Comparison of ENCODE assay signal across 8 cellular contexts in genomic region chr4:99563310-99564186, GRCh38. TPM values are rescaled to one million over a fixed set of nuclear protein-coding genes. Genes with fewer than 3 reads are reported as not detected.
DNase-seq lines count a peak whose midpoint lies in the region; ATAC-seq and TF ChIP-seq lines count a peak whose summit lies in the region.

Gene TRMT10A (minus strand): TSS chr4:99564039. CDS start chr4:99559338, 4,701 bp downstream.

- H3K79me2 ChIP-seq in DND-41 (ENCODE audit: insufficient read depth, low read length): peaks cover 9% of the 10 kb centered on the region
- H3K79me2 ChIP-seq in GM23248 (ENCODE audit: insufficient read depth): no peaks in the 10 kb centered on the region
- H3K79me2 ChIP-seq in fibroblast of lung (ENCODE audit: control insufficient read depth, insufficient read depth, low read length): no peaks in the 10 kb centered on the region

- POLR2A ChIA-PET in naive thymus-derived CD4-positive, alpha-beta T cell (lab: Charles Lee): interaction anchor here (0.5 to 3.6 kb wide), 16 partner anchors 9 to 1457 kb away, joined by 3 to 35 read pairs (median 9); partner anchors contain the start of genes ADH5, DAPP1, DNAJB14 and H2AZ1

- H3K27ac ChIP-seq in DND-41 (ENCODE audit: low read length) (peak within 1 kb of the TSS; percentile 100), GM23248 (peak within 1 kb of the TSS; percentile 93), fibroblast of lung (ENCODE audit: insufficient read depth, low read length) (peak within 1 kb of the TSS; percentile 99)
- H3K27ac ChIP-seq in naive thymus-derived CD4-positive, alpha-beta T cell (ENCODE audit: low read depth, low read length): peak within 1 kb of the TSS; percentile 91

- H3K9me3 Mint-ChIP-seq in activated T-helper 2 cell treated with anti-CD3 and anti-CD28 coated beads, Interferon-gamma antibody, Interleukin-2, Interleukin-4, amounts not matched to agents 10 μg/mL and 5 μg/mL and 100 μg/mL, durations not matched to agents 14 hours and 24 hours and 36 hours: no peaks in the 10 kb centered on the region
- H3K9me3 Mint-ChIP-seq in naive thymus-derived CD4-positive, alpha-beta T cell: peaks cover 0 to 9% (median 0%) of the 10 kb centered on the region in 11 donors
- no peaks in the 10 kb centered on the region for H3K9me3 Mint-ChIP-seq in stimulated activated naive B cell treated with anti-CD40 and anti-IgM and Interleukin-4, amounts not matched to agents 10 μg/mL and 1 μg/mL and 100 μg/mL, for 72 hours

- no peaks in the 10 kb centered on the region for H4K20me1 ChIP-seq in DND-41 (ENCODE audit: insufficient read depth, low read length)
- no peaks in the 10 kb centered on the region for H4K20me1 ChIP-seq in GM23248 (ENCODE audit: insufficient read depth)
- no peaks in the 10 kb centered on the region for H4K20me1 ChIP-seq in fibroblast of lung (ENCODE audit: control insufficient read depth, extremely low read depth, insufficient read depth, low read length)

- H3K4me1 ChIP-seq in DND-41 (ENCODE audit: insufficient read depth, low read length): peaks cover 18% of the 10 kb centered on the region
- H3K4me1 ChIP-seq in GM23248 (ENCODE audit: insufficient read depth): 0 out of 2 replicates have a peak, but pooled peaks cover 3% of the 10 kb centered on the region
- no peaks in the 10 kb centered on the region for H3K4me1 ChIP-seq in fibroblast of lung (ENCODE audit: control insufficient read depth, extremely low read depth, insufficient read depth, low read length)
- H3K4me1 ChIP-seq in naive thymus-derived CD4-positive, alpha-beta T cell (ENCODE audit: control insufficient read depth in 2 of 2, insufficient read depth in 2 of 2, low read length in 2 of 2): no peaks in the 10 kb centered on the region

- H2AFZ ChIP-seq in DND-41 (ENCODE audit: low read depth, low read length) (peak within 1 kb of the TSS; percentile 95), GM23248 (peak within 1 kb of the TSS; percentile 98), fibroblast of lung (ENCODE audit: low read length) (peak within 1 kb of the TSS; percentile 96)

- peaks cover 5% of the 10 kb centered on the region for H3K27me3 ChIP-seq in DND-41 (ENCODE audit: insufficient read depth, low read length, poor library complexity)
- no peaks in the 10 kb centered on the region for H3K27me3 ChIP-seq in GM23248 (replicated peaks; ENCODE audit: insufficient read depth)
- H3K27me3 ChIP-seq in fibroblast of lung (ENCODE audit: control insufficient read depth, insufficient read depth, low read length): no peaks in the 10 kb centered on the region
- H3K27me3 ChIP-seq in naive thymus-derived CD4-positive, alpha-beta T cell (ENCODE audit: control insufficient read depth in 2 of 2, insufficient read depth in 2 of 2, low read length in 2 of 2): no peaks in the 10 kb centered on the region

- H3K4me3 ChIP-seq in DND-41 (ENCODE audit: low read depth in 1 of 2, low read length in 2 of 2): peak within 1 kb of the TSS; percentile 88 to 92
- H3K4me3 ChIP-seq in GM23248: peak within 1 kb of the TSS; percentile 89
- H3K4me3 ChIP-seq in fibroblast of lung (replicated peaks in 1 of 4; ENCODE audit: control extremely low read depth in 1 of 4, insufficient read depth in 1 of 4, low read depth in 3 of 4, low read length in 4 of 4): peak within 1 kb of the TSS; percentile 76 to 97 (median 93)
- peak within 1 kb of the TSS; percentile 92 for H3K4me3 ChIP-seq in naive thymus-derived CD4-positive, alpha-beta T cell (ENCODE audit: low read length)

- H3K4me2 ChIP-seq in DND-41 (ENCODE audit: insufficient read depth, low read length) (peak within 1 kb of the TSS; percentile 84), GM23248 (ENCODE audit: unreplicated experiment) (peak within 1 kb of the TSS; percentile 94), fibroblast of lung (ENCODE audit: extremely low read depth, insufficient read depth, low read length) (peak within 1 kb of the TSS; percentile 81)

- peak within 1 kb of the TSS; percentile 91 for H3K9ac ChIP-seq in DND-41 (ENCODE audit: low read depth, low read length)
- H3K9ac ChIP-seq in GM23248: peak within 1 kb of the TSS; percentile 84
- H3K9ac ChIP-seq in fibroblast of lung (ENCODE audit: insufficient read depth, low read length): peak within 1 kb of the TSS; percentile 87

- WGBS in GM23248 (ENCODE audit: low coverage in 1 of 2, low lambda C conversion rate in 2 of 2, missing lambda C conversion rate in 2 of 2), 2 experiments: 1 to 2% methylated on average over 48 of the region's 48 CpGs

- H3F3A ChIP-seq in GM23248 (ENCODE audit: insufficient read depth): peaks cover 16% of the 10 kb centered on the region

- no peaks in the 10 kb centered on the region for H3K9me2 ChIP-seq in GM23248 (ENCODE audit: insufficient read depth)

- CTCF ChIA-PET in naive thymus-derived CD4-positive, alpha-beta T cell (lab: Charles Lee): interaction anchor here (0.6 to 3.5 kb wide), 11 partner anchors 9 to 1418 kb away, joined by 3 to 15 read pairs (median 4); partner anchors contain the start of gene DAPP1

- H3K27me3 Mint-ChIP-seq in activated T-helper 2 cell treated with anti-CD3 and anti-CD28 coated beads, Interferon-gamma antibody, Interleukin-2, Interleukin-4, amounts not matched to agents 10 μg/mL and 5 μg/mL and 100 μg/mL, durations not matched to agents 14 hours and 24 hours and 36 hours (ENCODE audit: low read depth): peaks cover 16% of the 10 kb centered on the region
- H3K27me3 Mint-ChIP-seq in naive thymus-derived CD4-positive, alpha-beta T cell: peaks cover 13 to 29% (median 23%) of the 10 kb centered on the region in 5 donors
- peaks cover 21 to 23% of the 10 kb centered on the region in 2 donors for H3K27me3 Mint-ChIP-seq in stimulated activated naive B cell treated with anti-CD40 and anti-IgM and Interleukin-4, amounts not matched to agents 10 μg/mL and 1 μg/mL and 100 μg/mL, for 72 hours

- H3K36me3 Mint-ChIP-seq in activated T-helper 2 cell treated with anti-CD3 and anti-CD28 coated beads, Interferon-gamma antibody, Interleukin-2, Interleukin-4, amounts not matched to agents 10 μg/mL and 5 μg/mL and 100 μg/mL, durations not matched to agents 14 hours and 24 hours and 36 hours (ENCODE audit: low read depth): no peaks in the 10 kb centered on the region
- H3K36me3 Mint-ChIP-seq in naive thymus-derived CD4-positive, alpha-beta T cell: peaks cover 0 to 2% (median 0%) of the 10 kb centered on the region in 5 donors
- H3K36me3 Mint-ChIP-seq in stimulated activated naive B cell treated with anti-CD40 and anti-IgM and Interleukin-4, amounts not matched to agents 10 μg/mL and 1 μg/mL and 100 μg/mL, for 72 hours: no peaks in the 10 kb centered on the region

- TF ChIP-seq CTCF in DND-41 (IDR thresholded peaks at IDR 0.05; ENCODE audit: borderline replicate concordance, extremely low read depth, low read length, poor library complexity, severe bottlenecking) (peak; percentile 4), fibroblast of lung (conservative IDR thresholded peaks at IDR 0.05 in 1 of 2, IDR thresholded peaks at IDR 0.05 in 1 of 2; ENCODE audit: low read depth in 1 of 2, low read length in 2 of 2) (no peak)

- peak; percentile 93 for ATAC-seq in DND-41 (ENCODE audit: insufficient read depth, low read depth)
- ATAC-seq in naive thymus-derived CD4-positive, alpha-beta T cell: peak; percentile 91
- peak; percentile 93 to 94 for ATAC-seq in stimulated activated naive B cell treated with anti-CD40 and anti-IgM and Interleukin-4, amounts not matched to agents 10 μg/mL and 1 μg/mL and 100 μg/mL, for 72 hours (replicated peaks)

- no peaks in the 10 kb centered on the region for H3K9me3 ChIP-seq in DND-41 (ENCODE audit: insufficient read depth, low read length, severe bottlenecking)
- H3K9me3 ChIP-seq in GM23248 (ENCODE audit: low read depth): no peaks in the 10 kb centered on the region
- no peaks in the 10 kb centered on the region for H3K9me3 ChIP-seq in fibroblast of lung (ENCODE audit: control insufficient read depth, insufficient read depth, low read depth, low read length)
- no peaks in the 10 kb centered on the region for H3K9me3 ChIP-seq in naive thymus-derived CD4-positive, alpha-beta T cell (ENCODE audit: control insufficient read depth in 2 of 3, low read length in 3 of 3)

- H3K27ac Mint-ChIP-seq in activated T-helper 2 cell treated with anti-CD3 and anti-CD28 coated beads, Interferon-gamma antibody, Interleukin-2, Interleukin-4, amounts not matched to agents 10 μg/mL and 5 μg/mL and 100 μg/mL, durations not matched to agents 14 hours and 24 hours and 36 hours: peak within 1 kb of the TSS; percentile 95
- peak within 1 kb of the TSS; percentile 98 to 100 (median 100) for H3K27ac Mint-ChIP-seq in naive thymus-derived CD4-positive, alpha-beta T cell
- H3K27ac Mint-ChIP-seq in stimulated activated naive B cell treated with anti-CD40 and anti-IgM and Interleukin-4, amounts not matched to agents 10 μg/mL and 1 μg/mL and 100 μg/mL, for 72 hours: peak within 1 kb of the TSS; percentile 98

- in situ Hi-C loops in GM23248 (cut with MboI): no loop called here

- intact Hi-C loops in activated T-helper 2 cell treated with anti-CD3 and anti-CD28 coated beads, Interferon-gamma antibody, Interleukin-2, Interleukin-4, amounts not matched to agents 10 μg/mL and 5 μg/mL and 100 μg/mL, durations not matched to agents 14 hours and 24 hours and 36 hours (cut with micrococcal nuclease): loop anchor here (1.0 to 5.0 kb wide), 13 partner anchors 56 to 1421 kb away; partner anchors contain the start of genes ADH5, EIF4E, LAMTOR3 and METAP1
- intact Hi-C loops in naive thymus-derived CD4-positive, alpha-beta T cell (cut with micrococcal nuclease): loop anchor here (1.0 to 10.0 kb wide), 20 partner anchors 56 to 1784 kb away; partner anchors contain the start of genes ADH5 (in 2 of the 2), DAPP1 (in 2 of the 2), EIF4E (in 2 of the 2) and H2AZ1 (in 2 of the 2)

- H3K4me1 Mint-ChIP-seq in activated T-helper 2 cell treated with anti-CD3 and anti-CD28 coated beads, Interferon-gamma antibody, Interleukin-2, Interleukin-4, amounts not matched to agents 10 μg/mL and 5 μg/mL and 100 μg/mL, durations not matched to agents 14 hours and 24 hours and 36 hours (ENCODE audit: low read depth): peaks cover 12% of the 10 kb centered on the region
- peaks cover 0 to 33% (median 28%) of the 10 kb centered on the region in 7 donors for H3K4me1 Mint-ChIP-seq in naive thymus-derived CD4-positive, alpha-beta T cell
- H3K4me1 Mint-ChIP-seq in stimulated activated naive B cell treated with anti-CD40 and anti-IgM and Interleukin-4, amounts not matched to agents 10 μg/mL and 1 μg/mL and 100 μg/mL, for 72 hours: peaks cover 0 to 6% of the 10 kb centered on the region in 2 donors

- H3K36me3 ChIP-seq in DND-41 (ENCODE audit: insufficient read depth, low read length) (no peaks in the 10 kb centered on the region), GM23248 (ENCODE audit: low read depth) (no peaks in the 10 kb centered on the region), fibroblast of lung (ENCODE audit: control insufficient read depth, insufficient read depth, low read length) (no peaks in the 10 kb centered on the region)
- no peaks in the 10 kb centered on the region for H3K36me3 ChIP-seq in naive thymus-derived CD4-positive, alpha-beta T cell (ENCODE audit: control insufficient read depth in 2 of 3, insufficient read depth in 3 of 3, low read length in 3 of 3)

- H3K4me3 Mint-ChIP-seq in activated T-helper 2 cell treated with anti-CD3 and anti-CD28 coated beads, Interferon-gamma antibody, Interleukin-2, Interleukin-4, amounts not matched to agents 10 μg/mL and 5 μg/mL and 100 μg/mL, durations not matched to agents 14 hours and 24 hours and 36 hours (ENCODE audit: low read depth): peak within 1 kb of the TSS; percentile 92
- H3K4me3 Mint-ChIP-seq in naive thymus-derived CD4-positive, alpha-beta T cell: peak within 1 kb of the TSS; percentile 77 to 99 (median 98)
- peak within 1 kb of the TSS; percentile 91 to 100 for H3K4me3 Mint-ChIP-seq in stimulated activated naive B cell treated with anti-CD40 and anti-IgM and Interleukin-4, amounts not matched to agents 10 μg/mL and 1 μg/mL and 100 μg/mL, for 72 hours

- DNase-seq in DND-41 (peak; percentile 97), GM23248 (peak; percentile 99), Kasumi-1 (lab: John Stamatoyannopoulos, UW) (peak; percentile 96 to 98), RPMI7951 (ENCODE audit: low read depth) (peak; percentile 96), fibroblast of lung (ENCODE audit: low read depth in 2 of 2) (peak; percentile 99)
- DNase-seq in activated T-helper 2 cell treated with anti-CD3 and anti-CD28 coated beads, Interferon-gamma antibody, Interleukin-2, Interleukin-4, amounts not matched to agents 10 μg/mL and 5 μg/mL and 100 μg/mL, durations not matched to agents 14 hours and 24 hours and 36 hours (ENCODE audit: low spot score): peak; percentile 93
- peak; percentile 79 to 98 (median 98) for DNase-seq in naive thymus-derived CD4-positive, alpha-beta T cell
- DNase-seq in stimulated activated naive B cell treated with anti-CD40 and anti-IgM and Interleukin-4, amounts not matched to agents 10 μg/mL and 1 μg/mL and 100 μg/mL, for 72 hours: peak; percentile 96

RNA-seq across cellular contexts. Expression of gene TRMT10A, which starts in this region (rescaled TPM):
- 1.6 and 5.3 TPM in 2 replicates for total RNA-seq in GM23248 (2014; rRNA removed; shearing (Covaris generic))
- polyA plus RNA-seq in GM23248 (2016; fragmentation: Nextera tagmentation; extraction: Ambion mirVana) (3.8 and 6.3 TPM in 2 replicates), fibroblast of lung (5.6 and 6.0 TPM in 2 replicates)
- 9.7 and 10.8 TPM in 2 replicates for total RNA-seq in RPMI7951 (2014; rRNA removed; shearing (Covaris generic))
- total RNA-seq in activated T-helper 2 cell treated with anti-CD3 and anti-CD28 coated beads, Interferon-gamma antibody, Interleukin-2, Interleukin-4, amounts not matched to agents 10 μg/mL and 5 μg/mL and 100 μg/mL, durations not matched to agents 14 hours and 24 hours and 36 hours: 7.9 and 8.4 TPM in 2 replicates
- total RNA-seq in fibroblast of lung: 6.7 and 11.1 TPM in 2 replicates
- 4.9 and 5.1 TPM in 2 replicates for polyA plus RNA-seq in fibroblast of lung (2012)
- polyA minus RNA-seq in fibroblast of lung (ENCODE audit: low replicate concordance): 0.30 and 0.71 TPM in 2 replicates
- total RNA-seq in naive thymus-derived CD4-positive, alpha-beta T cell: 1 to 10 TPM; 3.9 to 9.1 (median 7.7) TPM
- 1 to 10 TPM; 4.0 to 5.6 TPM for polyA plus RNA-seq in naive thymus-derived CD4-positive, alpha-beta T cell

Comparison
In these comparisons a context has a peak if more than half of its experiments do, and no peak if none do; other contexts are left out.
1. Peak in every context shown above with its lines: DNase-seq, ATAC-seq, H3K4me3 ChIP-seq and H3K27ac ChIP-seq.